Comparison of ENCODE assay signal across 31 cellular contexts in the genomic region with DNA sequence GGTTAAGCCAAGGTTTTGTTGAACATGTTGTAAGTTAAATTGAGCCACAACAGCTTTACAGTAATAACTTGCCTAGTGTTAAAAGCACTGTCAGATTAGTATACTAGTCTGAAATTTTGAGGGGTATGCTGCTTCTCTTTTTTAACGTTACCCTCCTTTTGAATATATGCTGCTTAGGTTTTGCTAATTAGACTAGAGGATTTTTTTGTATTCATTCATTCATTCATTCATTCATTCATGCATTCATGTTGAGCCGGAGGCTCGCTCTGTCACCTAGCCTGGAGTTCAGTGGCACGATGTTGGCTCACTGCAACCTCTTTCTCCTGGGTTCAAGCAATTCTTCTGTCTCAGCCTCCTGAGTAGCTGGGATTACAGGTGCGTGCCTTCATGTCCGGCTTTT.
"Had no signal": no experiment of that assay in that cellular context is flagged by ENCODE, and none has a peak within 500 bp of the region (broad histone marks: within the 10 kb centered on the region; RNA-seq: fewer than 3 reads in every experiment).

No MANE protein-coding gene starts in this region.

- H3K27ac Mint-ChIP-seq: activated CD4-positive, alpha-beta T cell treated with anti-CD3 and anti-CD28 coated beads, Interleukin-2, amount 10 ng/mL, durations not matched to agents 7 days and 5 days; activated CD8-positive, alpha-beta T cell treated with anti-CD3 and anti-CD28 coated beads, Interleukin-2, amount 10 ng/mL, durations not matched to agents 7 days and 5 days; activated naive CD4-positive, alpha-beta T cell treated with anti-CD3 and anti-CD28 coated beads, Interleukin-2, amount 50 U/mL, for 24 hours; activated naive CD8-positive, alpha-beta T cell treated with anti-CD3 and anti-CD28 coated beads, Interleukin-2, amount 10 ng/mL, durations not matched to agents 7 days and 5 days; activated T-helper 2 cell treated with anti-CD3 and anti-CD28 coated beads, Interferon-gamma antibody, Interleukin-2, Interleukin-4, amounts not matched to agents 10 μg/mL and 5 μg/mL and 100 μg/mL, durations not matched to agents 14 hours and 24 hours and 36 hours; T-cell had no signal

- DNase-seq: activated CD4-positive, alpha-beta T cell treated with anti-CD3 and anti-CD28 coated beads, Interleukin-2, amount 10 ng/mL, durations not matched to agents 7 days and 5 days; activated CD4-positive, alpha-beta T cell treated with anti-CD3 and anti-CD28 coated beads, Interleukin-2, amount 50 U/mL, for 48 hours; activated CD8-positive, alpha-beta T cell treated with anti-CD3 and anti-CD28 coated beads, Interleukin-2, amount 10 ng/mL, durations not matched to agents 7 days and 5 days; activated gamma-delta T cell; activated naive CD4-positive, alpha-beta T cell treated with Interleukin-2 at 50 U/mL for 16 hours; activated naive CD8-positive, alpha-beta T cell treated with anti-CD3 and anti-CD28 coated beads, Interleukin-2, amount 10 ng/mL, durations not matched to agents 7 days and 5 days; amygdala; body of pancreas; NCI-H1092 treated with DMSO at 0.1 percent for 48 hours; NCI-H1417; NCI-H146; NCI-H187; NCI-H2029 treated with DMSO at 0.1 percent for 48 hours; NCI-H2107; NCI-H2171; NCI-H510A; NCI-H526; NCI-H748 treated with DMSO at 0.1 percent for 48 hours; NK-92 treated with Interleukin-12 subunit alpha and Interleukin-12 subunit beta, amount 100 ng/mL, for 24 hours; PC-3; RPMI8226; SIG-M5; T-cell; T-helper 2 cell; T-helper 9 cell had no signal

- H3K4me3 Mint-ChIP-seq: activated CD4-positive, alpha-beta T cell treated with anti-CD3 and anti-CD28 coated beads, Interleukin-2, amount 10 ng/mL, durations not matched to agents 7 days and 5 days; activated CD8-positive, alpha-beta T cell treated with anti-CD3 and anti-CD28 coated beads, Interleukin-2, amount 10 ng/mL, durations not matched to agents 7 days and 5 days; activated naive CD4-positive, alpha-beta T cell treated with anti-CD3 and anti-CD28 coated beads, Interleukin-2, amount 50 U/mL, for 24 hours; activated naive CD8-positive, alpha-beta T cell treated with anti-CD3 and anti-CD28 coated beads, Interleukin-2, amount 10 ng/mL, durations not matched to agents 7 days and 5 days; T-cell had no signal

- H3K27ac ChIP-seq: body of pancreas, breast epithelium, Peyer's patch, VCaP had no signal

- H3K4me1 ChIP-seq: breast epithelium, Peyer's patch had no signal

- H3K9me3 Mint-ChIP-seq: activated CD4-positive, alpha-beta T cell treated with anti-CD3 and anti-CD28 coated beads, Interleukin-2, amount 10 ng/mL, durations not matched to agents 7 days and 5 days; activated naive CD4-positive, alpha-beta T cell treated with anti-CD3 and anti-CD28 coated beads, Interleukin-2, amount 50 U/mL, for 24 hours; activated naive CD8-positive, alpha-beta T cell treated with anti-CD3 and anti-CD28 coated beads, Interleukin-2, amount 10 ng/mL, durations not matched to agents 7 days and 5 days; activated T-helper 2 cell treated with anti-CD3 and anti-CD28 coated beads, Interferon-gamma antibody, Interleukin-2, Interleukin-4, amounts not matched to agents 10 μg/mL and 5 μg/mL and 100 μg/mL, durations not matched to agents 14 hours and 24 hours and 36 hours; T-cell had no signal

- ATAC-seq: activated CD8-positive, alpha-beta T cell treated with anti-CD3 and anti-CD28 coated beads, Interleukin-2, amount 10 ng/mL, durations not matched to agents 7 days and 5 days; body of pancreas; SK-N-SH treated with all-trans-retinoic acid at 6 μM for 48 hours; T-cell had no signal

- H3K27me3 Mint-ChIP-seq: activated CD4-positive, alpha-beta T cell treated with anti-CD3 and anti-CD28 coated beads, Interleukin-2, amount 10 ng/mL, durations not matched to agents 7 days and 5 days; activated naive CD4-positive, alpha-beta T cell treated with anti-CD3 and anti-CD28 coated beads, Interleukin-2, amount 50 U/mL, for 24 hours; activated naive CD8-positive, alpha-beta T cell treated with anti-CD3 and anti-CD28 coated beads, Interleukin-2, amount 10 ng/mL, durations not matched to agents 7 days and 5 days; T-cell had no signal

- H3K9me3 ChIP-seq: body of pancreas, breast epithelium, Peyer's patch had no signal

- H3K27me3 ChIP-seq: body of pancreas, breast epithelium, Peyer's patch had no signal

- H3K4me3 ChIP-seq: body of pancreas, breast epithelium, Peyer's patch had no signal
